ENCODE assay signal across 13 cellular contexts in the genomic region with DNA sequence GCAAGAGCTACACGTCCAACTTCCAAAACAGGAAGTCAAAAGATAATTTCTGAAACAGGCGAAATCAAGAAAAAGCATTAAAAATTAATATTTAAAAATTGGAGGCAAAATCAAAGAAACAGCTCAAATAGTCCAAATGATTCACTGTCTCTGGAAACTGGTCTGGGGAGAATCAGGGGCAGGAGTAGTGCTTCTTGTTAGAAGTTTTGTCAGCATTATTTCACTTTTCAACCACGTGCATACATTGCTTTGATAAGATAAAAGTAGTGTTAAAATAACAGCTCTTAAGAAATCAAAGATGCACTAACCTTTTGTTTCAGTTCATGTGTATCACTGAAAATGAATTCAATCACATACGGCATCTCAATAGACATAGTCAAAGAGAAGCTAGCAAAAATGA. TPM values are rescaled to one million over a fixed set of nuclear protein-coding genes. Genes with fewer than 3 reads are reported as not detected.
DNase-seq lines count a peak whose midpoint lies in the region; ATAC-seq, FAIRE-seq and TF ChIP-seq lines count a peak whose summit lies in the region.
"Had no signal": no experiment of that assay in that cellular context is flagged by ENCODE, and none has a peak within 500 bp of the region (broad histone marks: within the 10 kb centered on the region; RNA-seq: fewer than 3 reads in every experiment).

No MANE protein-coding gene starts in this region.

- intact Hi-C loops in activated CD4-positive, alpha-beta memory T cell treated with anti-CD3 and anti-CD28 coated beads for 36 hours (cut with micrococcal nuclease): loop anchor here (1.0 to 5.0 kb wide), 2 partner anchors 53 to 186 kb away; no protein-coding TSS in a partner anchor

- H3K36me3 Mint-ChIP-seq in activated CD4-positive, alpha-beta memory T cell treated with anti-CD3 and anti-CD28 coated beads, Interleukin-2, amount 10 ng/mL, durations not matched to agents 7 days and 5 days (ENCODE audit: low read depth): peaks cover 72% of the 10 kb centered on the region
- peaks cover 29% of the 10 kb centered on the region for H3K36me3 Mint-ChIP-seq in activated CD4-positive, alpha-beta memory T cell treated with anti-CD3 and anti-CD28 coated beads for 36 hours
- peaks cover 50% of the 10 kb centered on the region for H3K36me3 Mint-ChIP-seq in T-helper 2 cell treated with Interferon-gamma antibody and Interleukin-4, amounts not matched to agents 5 μg/mL and 100 μg/mL, for 36 hours (ENCODE audit: low read depth)
- peaks cover 9% of the 10 kb centered on the region for H3K36me3 Mint-ChIP-seq in endothelial cell (ENCODE audit: low read depth, unreplicated experiment)
- H3K36me3 Mint-ChIP-seq in natural killer cell treated with Interleukin-12 subunit alpha and Interleukin-12 subunit beta and Interleukin-15 and Interleukin-18, amount 100 ng/mL, for 72 hours: peaks cover 16% of the 10 kb centered on the region

- FAIRE-seq in frontal cortex (lab: Jason Lieb, UNC): no peak

- no peaks in the 10 kb centered on the region for H3K27me3 Mint-ChIP-seq in activated CD4-positive, alpha-beta memory T cell treated with anti-CD3 and anti-CD28 coated beads, Interleukin-2, amount 10 ng/mL, durations not matched to agents 7 days and 5 days
- no peaks in the 10 kb centered on the region for H3K27me3 Mint-ChIP-seq in activated CD4-positive, alpha-beta memory T cell treated with anti-CD3 and anti-CD28 coated beads for 36 hours
- H3K27me3 Mint-ChIP-seq in T-helper 2 cell treated with Interferon-gamma antibody and Interleukin-4, amounts not matched to agents 5 μg/mL and 100 μg/mL, for 36 hours (ENCODE audit: low read depth): no peaks in the 10 kb centered on the region
- H3K27me3 Mint-ChIP-seq in endothelial cell (ENCODE audit: unreplicated experiment): peaks cover 1% of the 10 kb centered on the region
- no peaks in the 10 kb centered on the region for H3K27me3 Mint-ChIP-seq in natural killer cell treated with Interleukin-12 subunit alpha and Interleukin-12 subunit beta and Interleukin-15 and Interleukin-18, amount 100 ng/mL, for 72 hours

- no peak for DNase-seq in activated CD4-positive, alpha-beta memory T cell treated with anti-CD3 and anti-CD28 coated beads, Interleukin-2, amount 10 ng/mL, durations not matched to agents 7 days and 5 days
- no peak for DNase-seq in activated CD4-positive, alpha-beta memory T cell treated with anti-CD3 and anti-CD28 coated beads for 36 hours
- no peak for DNase-seq in T-helper 2 cell treated with Interferon-gamma antibody and Interleukin-4, amounts not matched to agents 5 μg/mL and 100 μg/mL, for 36 hours (ENCODE audit: low spot score)
- DNase-seq in endothelial cell (ENCODE audit: low spot score): no peak
- no peak for DNase-seq in natural killer cell treated with Interleukin-12 subunit alpha and Interleukin-12 subunit beta and Interleukin-15 and Interleukin-18, amount 100 ng/mL, for 72 hours (ENCODE audit: low spot score)
- no peak for DNase-seq in frontal cortex (ENCODE audit: low spot score in 2 of 2)
- DNase-seq in stimulated activated naive CD4-positive, alpha-beta T cell (lab: John Stamatoyannopoulos, UW): no peak
- DNase-seq: Caco-2, NCI-H1436 treated with DMSO at 0.1 percent for 48 hours, NCI-H2081, NCI-H510A treated with DMSO at 0.1 percent for 48 hours had no signal

- peak in 1 of 2 donors; percentile 7 for ATAC-seq in natural killer cell treated with Interleukin-12 subunit alpha and Interleukin-12 subunit beta and Interleukin-15 and Interleukin-18, amount 100 ng/mL, for 72 hours
- no peak for ATAC-seq in HG02852 (IDR thresholded peaks at IDR 0.05; ENCODE audit: unreplicated experiment)
- ATAC-seq: HCT116 had no signal

- CTCF ChIA-PET in activated CD4-positive, alpha-beta memory T cell treated with anti-CD3 and anti-CD28 coated beads, Interleukin-2, amount 10 ng/mL, durations not matched to agents 7 days and 5 days (lab: Charles Lee): interaction anchor here (1.1 kb wide), 1 partner anchor 19 kb away, joined by 3 read pairs; no protein-coding TSS in a partner anchor
- CTCF ChIA-PET in activated CD4-positive, alpha-beta memory T cell treated with anti-CD3 and anti-CD28 coated beads for 36 hours (lab: Charles Lee): interaction anchor here (1.1 kb wide), 1 partner anchor 210 kb away, joined by 3 read pairs; no protein-coding TSS in a partner anchor

- H3K4me3 Mint-ChIP-seq in activated CD4-positive, alpha-beta memory T cell treated with anti-CD3 and anti-CD28 coated beads, Interleukin-2, amount 10 ng/mL, durations not matched to agents 7 days and 5 days: no peak overlapping the region
- H3K4me3 Mint-ChIP-seq in activated CD4-positive, alpha-beta memory T cell treated with anti-CD3 and anti-CD28 coated beads for 36 hours: no peak overlapping the region
- H3K4me3 Mint-ChIP-seq in T-helper 2 cell treated with Interferon-gamma antibody and Interleukin-4, amounts not matched to agents 5 μg/mL and 100 μg/mL, for 36 hours: peak overlapping the region; percentile 32
- peak overlapping the region; percentile 31 for H3K4me3 Mint-ChIP-seq in endothelial cell (ENCODE audit: unreplicated experiment)
- H3K4me3 Mint-ChIP-seq in natural killer cell treated with Interleukin-12 subunit alpha and Interleukin-12 subunit beta and Interleukin-15 and Interleukin-18, amount 100 ng/mL, for 72 hours: peak overlapping the region; percentile 31

- no peaks in the 10 kb centered on the region for H3K9me3 Mint-ChIP-seq in activated CD4-positive, alpha-beta memory T cell treated with anti-CD3 and anti-CD28 coated beads, Interleukin-2, amount 10 ng/mL, durations not matched to agents 7 days and 5 days
- no peaks in the 10 kb centered on the region for H3K9me3 Mint-ChIP-seq in activated CD4-positive, alpha-beta memory T cell treated with anti-CD3 and anti-CD28 coated beads for 36 hours
- H3K9me3 Mint-ChIP-seq in T-helper 2 cell treated with Interferon-gamma antibody and Interleukin-4, amounts not matched to agents 5 μg/mL and 100 μg/mL, for 36 hours: no peaks in the 10 kb centered on the region
- H3K9me3 Mint-ChIP-seq in endothelial cell (ENCODE audit: unreplicated experiment): no peaks in the 10 kb centered on the region
- no peaks in the 10 kb centered on the region for H3K9me3 Mint-ChIP-seq in natural killer cell treated with Interleukin-12 subunit alpha and Interleukin-12 subunit beta and Interleukin-15 and Interleukin-18, amount 100 ng/mL, for 72 hours

- H3K4me1 Mint-ChIP-seq in activated CD4-positive, alpha-beta memory T cell treated with anti-CD3 and anti-CD28 coated beads, Interleukin-2, amount 10 ng/mL, durations not matched to agents 7 days and 5 days: peaks cover 30% of the 10 kb centered on the region
- peaks cover 20% of the 10 kb centered on the region for H3K4me1 Mint-ChIP-seq in activated CD4-positive, alpha-beta memory T cell treated with anti-CD3 and anti-CD28 coated beads for 36 hours (ENCODE audit: low read depth)
- H3K4me1 Mint-ChIP-seq in T-helper 2 cell treated with Interferon-gamma antibody and Interleukin-4, amounts not matched to agents 5 μg/mL and 100 μg/mL, for 36 hours (ENCODE audit: low read depth): peaks cover 23% of the 10 kb centered on the region
- H3K4me1 Mint-ChIP-seq in endothelial cell (ENCODE audit: unreplicated experiment): no peaks in the 10 kb centered on the region
- H3K4me1 Mint-ChIP-seq in natural killer cell treated with Interleukin-12 subunit alpha and Interleukin-12 subunit beta and Interleukin-15 and Interleukin-18, amount 100 ng/mL, for 72 hours (ENCODE audit: low read depth in 2 of 2): peaks cover 24 to 36% of the 10 kb centered on the region in 2 donors

- POLR2A ChIA-PET in activated CD4-positive, alpha-beta memory T cell treated with anti-CD3 and anti-CD28 coated beads, Interleukin-2, amount 10 ng/mL, durations not matched to agents 7 days and 5 days (lab: Charles Lee): no interaction called here
- POLR2A ChIA-PET in activated CD4-positive, alpha-beta memory T cell treated with anti-CD3 and anti-CD28 coated beads for 36 hours (lab: Charles Lee): interaction anchor here (1.1 kb wide), 1 partner anchor 47 kb away, joined by 3 read pairs; no protein-coding TSS in a partner anchor

- H3K27ac Mint-ChIP-seq in activated CD4-positive, alpha-beta memory T cell treated with anti-CD3 and anti-CD28 coated beads, Interleukin-2, amount 10 ng/mL, durations not matched to agents 7 days and 5 days: peak overlapping the region; percentile 10
- no peak overlapping the region for H3K27ac Mint-ChIP-seq in activated CD4-positive, alpha-beta memory T cell treated with anti-CD3 and anti-CD28 coated beads for 36 hours
- H3K27ac Mint-ChIP-seq in T-helper 2 cell treated with Interferon-gamma antibody and Interleukin-4, amounts not matched to agents 5 μg/mL and 100 μg/mL, for 36 hours: peak overlapping the region; percentile 70
- no peak overlapping the region for H3K27ac Mint-ChIP-seq in endothelial cell (ENCODE audit: unreplicated experiment)
- peak overlapping the region; percentile 72 to 88 for H3K27ac Mint-ChIP-seq in natural killer cell treated with Interleukin-12 subunit alpha and Interleukin-12 subunit beta and Interleukin-15 and Interleukin-18, amount 100 ng/mL, for 72 hours

- no peak for TF ChIP-seq CTCF in endothelial cell (IDR thresholded peaks at IDR 0.05; ENCODE audit: unreplicated experiment)

RNA-seq across cellular contexts. Expression of a gene that starts 53.8 kb away (rescaled TPM):
- total RNA-seq in activated CD4-positive, alpha-beta memory T cell treated with anti-CD3 and anti-CD28 coated beads, Interleukin-2, amount 10 ng/mL, durations not matched to agents 7 days and 5 days: 10 to 100 TPM; 72.2 to 76.4 TPM
- 10 to 100 TPM; 20.7 to 22.2 TPM for total RNA-seq in activated CD4-positive, alpha-beta memory T cell treated with anti-CD3 and anti-CD28 coated beads for 36 hours
- total RNA-seq in endothelial cell (ENCODE audit: unreplicated experiment): 31.8 TPM
- total RNA-seq in natural killer cell treated with Interleukin-12 subunit alpha and Interleukin-12 subunit beta and Interleukin-15 and Interleukin-18, amount 100 ng/mL, for 72 hours: 10 to 100 TPM; 55.8 to 71.8 TPM
- 9.4 TPM for total RNA-seq in frontal cortex

Comparison
In these comparisons a context has a peak if more than half of its experiments do, and no peak if none do; other contexts are left out.
1. H3K27ac Mint-ChIP-seq: peak in activated CD4-positive, alpha-beta memory T cell treated with anti-CD3 and anti-CD28 coated beads, Interleukin-2, amount 10 ng/mL, durations not matched to agents 7 days and 5 days (single experiment), T-helper 2 cell treated with Interferon-gamma antibody and Interleukin-4, amounts not matched to agents 5 μg/mL and 100 μg/mL, for 36 hours (single experiment) and natural killer cell treated with Interleukin-12 subunit alpha and Interleukin-12 subunit beta and Interleukin-15 and Interleukin-18, amount 100 ng/mL, for 72 hours (2 of 2); none in activated CD4-positive, alpha-beta memory T cell treated with anti-CD3 and anti-CD28 coated beads for 36 hours (single experiment) and endothelial cell (single experiment).
2. H3K4me3 Mint-ChIP-seq: peak in T-helper 2 cell treated with Interferon-gamma antibody and Interleukin-4, amounts not matched to agents 5 μg/mL and 100 μg/mL, for 36 hours (single experiment), endothelial cell (single experiment) and natural killer cell treated with Interleukin-12 subunit alpha and Interleukin-12 subunit beta and Interleukin-15 and Interleukin-18, amount 100 ng/mL, for 72 hours (single experiment); none in activated CD4-positive, alpha-beta memory T cell treated with anti-CD3 and anti-CD28 coated beads, Interleukin-2, amount 10 ng/mL, durations not matched to agents 7 days and 5 days (single experiment) and activated CD4-positive, alpha-beta memory T cell treated with anti-CD3 and anti-CD28 coated beads for 36 hours (single experiment).